ENCODE assay signal across 2 cellular contexts in genomic region chr1:7441442-7441841, GRCh38.
TF ChIP-seq lines count a peak whose summit lies in the region.

No MANE protein-coding gene starts in this region.

TF ChIP-seq in K562, 482 proteins besides CTCF, POLR2A, EP300 and RAD21:
- TF ChIP-seq BRCA1 (IDR thresholded peaks at IDR 0.05): no peak
- no peak for TF ChIP-seq BRCA1 (CRISPR knock-in tag; IDR thresholded peaks at IDR 0.05)
- peak; percentile 44; the same call in 1 of the 2 replicates for TF ChIP-seq GABPA (tag; conservative IDR thresholded peaks at IDR 0.05; ENCODE audit: low read depth)

TF ChIP-seq in HEK293T, 16 proteins besides CTCF, POLR2A, EP300 and RAD21:
- TF ChIP-seq FOXM1 (IDR thresholded peaks at IDR 0.05; ENCODE audit: borderline replicate concordance) (no peak), SUZ12 (IDR thresholded peaks at IDR 0.05) (no peak), PKNOX1 (IDR thresholded peaks at IDR 0.05) (no peak), ZNF384 (IDR thresholded peaks at IDR 0.05) (no peak), SP1 (IDR thresholded peaks at IDR 0.05) (no peak), L3MBTL2 (conservative IDR thresholded peaks at IDR 0.05) (no peak), FOXA1 (IDR thresholded peaks at IDR 0.05) (no peak), TARDBP (IDR thresholded peaks at IDR 0.05) (no peak), CTBP1 (IDR thresholded peaks at IDR 0.05; ENCODE audit: borderline replicate concordance) (no peak), FOXK2 (IDR thresholded peaks at IDR 0.05) (no peak), LEF1 (IDR thresholded peaks at IDR 0.05; ENCODE audit: borderline replicate concordance) (no peak)
